Comparison of ENCODE assay signal across 19 cellular contexts in genomic region chr2:20567159-20567925, GRCh38.
DNase-seq lines count a peak whose midpoint lies in the region; ATAC-seq and TF ChIP-seq lines count a peak whose summit lies in the region.
"Had no signal": no experiment of that assay in that cellular context is flagged by ENCODE, and none has a peak within 500 bp of the region (broad histone marks: within the 10 kb centered on the region; RNA-seq: fewer than 3 reads in every experiment).

No MANE protein-coding gene starts in this region.

- H3K4me3 ChIP-seq in BLaER1 (no peak overlapping the region), HUES64 (ENCODE audit: low read length) (no peak overlapping the region), esophagus muscularis mucosa (no peak overlapping the region), neural progenitor cell (no peak overlapping the region)
- H3K4me3 ChIP-seq: GM23248 had no signal

- no peaks in the 10 kb centered on the region for H4K20me1 ChIP-seq in BLaER1
- H4K20me1 ChIP-seq in neural progenitor cell (ENCODE audit: low read depth), result peaks cover 4% of the 10 kb centered on the region

- H3K4me1 ChIP-seq in BLaER1 (peaks cover 99% of the 10 kb centered on the region), HUES64 (ENCODE audit: insufficient read depth, low read length) (peaks cover 14% of the 10 kb centered on the region; the same call in 1 of the 2 replicates), esophagus muscularis mucosa (peaks cover 52 to 56% (median 55%) of the 10 kb centered on the region in 4 donors), neural progenitor cell (peaks cover 16% of the 10 kb centered on the region)

- H3K27me3 ChIP-seq in BLaER1, result no peaks in the 10 kb centered on the region
- no peaks in the 10 kb centered on the region; the same call in 1 of the 2 replicates for H3K27me3 ChIP-seq in HUES64 (ENCODE audit: insufficient read depth, low read length)
- H3K27me3 ChIP-seq in esophagus muscularis mucosa, result no peaks in the 10 kb centered on the region
- peaks cover 66% of the 10 kb centered on the region for H3K27me3 ChIP-seq in neural progenitor cell

- H3K79me2 ChIP-seq in neural progenitor cell (ENCODE audit: low read depth), result no peaks in the 10 kb centered on the region

- no peaks in the 10 kb centered on the region for H3F3A ChIP-seq in neural progenitor cell (ENCODE audit: low read depth)

- no peaks in the 10 kb centered on the region for H3K9me3 Mint-ChIP-seq in neural progenitor cell
- H3K9me3 Mint-ChIP-seq: stimulated activated naive B cell treated with anti-CD40 and anti-IgM and Interleukin-4, amounts not matched to agents 10 μg/mL and 1 μg/mL and 100 μg/mL, for 72 hours; T-helper 1 cell treated with Interleukin-12 subunit alpha and Interleukin-12 subunit beta and Interleukin-4 antibody, amounts not matched to agents 30 μg/mL and 1 μg/mL, for 36 hours had no signal

- H3K36me3 ChIP-seq in BLaER1, result no peaks in the 10 kb centered on the region
- H3K36me3 ChIP-seq in HUES64 (ENCODE audit: insufficient read depth, low read length), result no peaks in the 10 kb centered on the region
- H3K36me3 ChIP-seq in esophagus muscularis mucosa, result no peaks in the 10 kb centered on the region
- H3K36me3 ChIP-seq in neural progenitor cell, result no peaks in the 10 kb centered on the region

- ATAC-seq in GM18907 (IDR thresholded peaks at IDR 0.05; ENCODE audit: unreplicated experiment) (no peak), HG02840 (IDR thresholded peaks at IDR 0.05; ENCODE audit: low FRiP score, unreplicated experiment) (no peak)
- ATAC-seq: stimulated activated naive B cell treated with anti-CD40 and anti-IgM and Interleukin-4, amounts not matched to agents 10 μg/mL and 1 μg/mL and 100 μg/mL, for 72 hours had no signal

- intact Hi-C loops in esophagus muscularis mucosa (cut with DNase I), result no loop called here

- TF ChIP-seq POLR2A in esophagus muscularis mucosa (IDR thresholded peaks at IDR 0.05; ENCODE audit: low read depth), result no peak

- H3K9ac ChIP-seq in BLaER1, result no peak overlapping the region
- peak overlapping the region; percentile 55; the same call in 1 of the 2 replicates for H3K9ac ChIP-seq in HUES64 (ENCODE audit: low read depth, low read length)
- H3K9ac ChIP-seq in neural progenitor cell, result no peak overlapping the region
- H3K9ac ChIP-seq: GM23248 had no signal

- no peaks in the 10 kb centered on the region for H3K36me3 Mint-ChIP-seq in neural progenitor cell
- H3K36me3 Mint-ChIP-seq: stimulated activated naive B cell treated with anti-CD40 and anti-IgM and Interleukin-4, amounts not matched to agents 10 μg/mL and 1 μg/mL and 100 μg/mL, for 72 hours had no signal

- peak overlapping the region; percentile 98 for H3K27ac Mint-ChIP-seq in neural progenitor cell
- H3K27ac Mint-ChIP-seq: T-helper 1 cell treated with Interleukin-12 subunit alpha and Interleukin-12 subunit beta and Interleukin-4 antibody, amounts not matched to agents 30 μg/mL and 1 μg/mL, for 36 hours had no signal

- H3K9me3 ChIP-seq in BLaER1 (no peaks in the 10 kb centered on the region), HUES64 (ENCODE audit: insufficient read depth, low read depth, low read length) (no peaks in the 10 kb centered on the region), esophagus muscularis mucosa (no peaks in the 10 kb centered on the region), neural progenitor cell (ENCODE audit: low read depth) (no peaks in the 10 kb centered on the region)

- H3K4me1 Mint-ChIP-seq in neural progenitor cell, result peaks cover 65% of the 10 kb centered on the region

- H2AFZ ChIP-seq in neural progenitor cell (replicated peaks), result no peak overlapping the region
- H2AFZ ChIP-seq: GM23248 had no signal

- peak overlapping the region; percentile 69 for H3K4me3 Mint-ChIP-seq in neural progenitor cell
- H3K4me3 Mint-ChIP-seq: stimulated activated naive B cell treated with anti-CD40 and anti-IgM and Interleukin-4, amounts not matched to agents 10 μg/mL and 1 μg/mL and 100 μg/mL, for 72 hours; T-helper 1 cell treated with Interleukin-12 subunit alpha and Interleukin-12 subunit beta and Interleukin-4 antibody, amounts not matched to agents 30 μg/mL and 1 μg/mL, for 36 hours had no signal

- WGBS in HUES64, result 62% methylated on average over 12 of the region's 12 CpGs
- WGBS in esophagus muscularis mucosa, result 98% methylated on average over 7 of the region's 12 CpGs

- peaks cover 15% of the 10 kb centered on the region for H3K27me3 Mint-ChIP-seq in neural progenitor cell (ENCODE audit: insufficient read depth, low read depth)

- H3K27ac ChIP-seq in BLaER1 (peak overlapping the region; percentile 50), HUES64 (ENCODE audit: low read depth, low read length) (peak overlapping the region; percentile 64), esophagus muscularis mucosa (replicated peaks in 1 of 4) (peak overlapping the region in 3 of 4 donors; percentile 63 to 66 (median 66)), neural progenitor cell (no peak overlapping the region)
- H3K27ac ChIP-seq: GM23248 had no signal

- no peak for DNase-seq in esophagus muscularis mucosa (ENCODE audit: extremely low spot score)
- peak; percentile 93 for DNase-seq in neural progenitor cell (ENCODE audit: low spot score)
- no peak for DNase-seq in stimulated activated CD8-positive, alpha-beta memory T cell treated with anti-CD3 and anti-CD28 coated beads, Interleukin-4, amount 100 ng/mL, for 48 hours
- no peak for DNase-seq in GF-D8 (lab: John Stamatoyannopoulos, UW)
- DNase-seq: activated CD4-positive, CD25-positive, alpha-beta regulatory T cell; COR-L47; foreskin melanocyte; GM23248; NCI-H146; NCI-H446 treated with DMSO at 0.1 percent for 48 hours; occipital lobe; SHP77; small intestine; stimulated activated naive B cell treated with anti-CD40 and anti-IgM and Interleukin-4, amounts not matched to agents 10 μg/mL and 1 μg/mL and 100 μg/mL, for 72 hours had no signal

- TF ChIP-seq EP300 in esophagus muscularis mucosa (IDR thresholded peaks at IDR 0.05), result no peak

- TF ChIP-seq CTCF in esophagus muscularis mucosa (IDR thresholded peaks at IDR 0.05) (no peak), neural progenitor cell (IDR thresholded peaks at IDR 0.05) (no peak)

- peak overlapping the region; percentile 89 for H3K4me2 ChIP-seq in BLaER1
- H3K4me2 ChIP-seq in neural progenitor cell, result peak overlapping the region; percentile 28
